27 cellular contexts compared by ENCODE assay signal in the genomic region with DNA sequence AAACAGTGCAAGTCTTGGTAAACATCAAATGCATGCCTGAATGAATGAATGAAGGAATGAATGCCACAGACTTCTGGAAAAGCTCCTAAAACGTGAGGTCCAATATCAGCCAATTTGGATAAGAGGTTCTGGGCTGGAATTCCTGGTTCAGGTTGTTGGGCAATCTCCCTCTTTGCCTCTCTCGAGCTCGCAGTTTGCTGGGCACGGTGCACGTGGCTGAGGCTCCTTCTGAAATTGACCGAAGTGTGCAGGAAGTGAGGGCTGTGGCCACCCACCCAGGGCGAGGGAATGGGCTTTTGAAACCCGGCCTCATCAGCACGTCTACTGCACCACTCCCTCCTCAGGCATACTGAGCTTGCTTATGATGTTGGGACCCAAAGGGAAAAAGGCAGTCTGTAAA.
DNase-seq lines count a peak whose midpoint lies in the region; FAIRE-seq and TF ChIP-seq lines count a peak whose summit lies in the region.
"Had no signal": no experiment of that assay in that cellular context is flagged by ENCODE, and none has a peak within 500 bp of the region (broad histone marks: within the 10 kb centered on the region; RNA-seq: fewer than 3 reads in every experiment).

No MANE protein-coding gene starts in this region.

- no peak overlapping the region for H3K9ac ChIP-seq in neuronal stem cell (ENCODE audit: low read depth, low read length, poor library complexity)

- H3K18ac ChIP-seq in neuronal stem cell (ENCODE audit: low read length), result no peak overlapping the region

- no peak overlapping the region for H3K23ac ChIP-seq in neuronal stem cell (ENCODE audit: low read depth, low read length, poor library complexity)

- no peak overlapping the region for H2AFZ ChIP-seq in neuronal stem cell (ENCODE audit: low read length)

- H2AK5ac ChIP-seq in neuronal stem cell (ENCODE audit: low read depth, low read length), result no peak overlapping the region

- H3K14ac ChIP-seq in neuronal stem cell (ENCODE audit: low read length), result no peak overlapping the region

- H3K27ac ChIP-seq in spleen (no peak overlapping the region), neuronal stem cell (replicated peaks; ENCODE audit: low read length) (no peak overlapping the region)
- H3K27ac ChIP-seq: 22Rv1, adrenal gland, C4-2B, heart right ventricle, ovary, SJSA1, tibial nerve had no signal

- H3K36me3 ChIP-seq in spleen (no peaks in the 10 kb centered on the region), neuronal stem cell (replicated peaks in 1 of 2; ENCODE audit: control insufficient read depth in 2 of 2, insufficient read depth in 2 of 2, low read length in 2 of 2) (no peaks in the 10 kb centered on the region)
- H3K36me3 ChIP-seq: adrenal gland, heart right ventricle, ovary, SJSA1, tibial nerve had no signal

- H3K4me3 ChIP-seq in NB4 (ENCODE audit: low read depth, low read length) (no peak overlapping the region), spleen (no peak overlapping the region), neuronal stem cell (ENCODE audit: low read length in 2 of 2) (no peak overlapping the region)
- H3K4me3 ChIP-seq: adrenal gland, ovary, SJSA1 had no signal

- no peak overlapping the region for H4K91ac ChIP-seq in neuronal stem cell (ENCODE audit: low read depth, low read length, poor library complexity)

- H3K4me1 ChIP-seq in spleen (peaks cover 0 to 18% (median 8%) of the 10 kb centered on the region in 6 donors), neuronal stem cell (ENCODE audit: control insufficient read depth in 2 of 2, insufficient read depth in 1 of 2, low read depth in 1 of 2, low read length in 2 of 2) (peaks cover 0 to 3% of the 10 kb centered on the region in 2 donors)
- H3K4me1 ChIP-seq: SJSA1 had no signal

- H4K8ac ChIP-seq in neuronal stem cell (ENCODE audit: low read depth, low read length), result no peak overlapping the region

- TF ChIP-seq POLR2A in NB4 (IDR thresholded peaks at IDR 0.05; ENCODE audit: extremely low read depth, insufficient read length) (no peak), spleen (IDR thresholded peaks at IDR 0.05) (no peak), H54 (IDR thresholded peaks at IDR 0.05; ENCODE audit: low read depth, low read length) (no peak)

- H3K79me1 ChIP-seq in neuronal stem cell (ENCODE audit: low read depth, low read length), result no peaks in the 10 kb centered on the region

- H2BK5ac ChIP-seq in neuronal stem cell (ENCODE audit: low read length), result no peak overlapping the region

- H2BK120ac ChIP-seq in neuronal stem cell (ENCODE audit: low read depth, low read length), result no peak overlapping the region

- H3K4ac ChIP-seq in neuronal stem cell (ENCODE audit: low read length), result no peak overlapping the region

- whole genome bisulfite sequencing in spleen, 5 donors, result 59 to 75% (median 63%) methylated on average over 9 of the region's 9 CpGs
- no CpG with 5 or more reads among the region's 9 CpGs for WGBS in neuronal stem cell (ENCODE audit: extremely low coverage in 2 of 2, insufficient read length in 2 of 2, insufficient replicate concordance in 1 of 2), 2 donors

- H3K9me3 ChIP-seq in spleen (no peaks in the 10 kb centered on the region), neuronal stem cell (replicated peaks in 1 of 2; ENCODE audit: control insufficient read depth in 2 of 2, insufficient read depth in 1 of 2, low read depth in 1 of 2, low read length in 2 of 2) (peaks cover 0 to 2% of the 10 kb centered on the region in 2 donors)
- H3K9me3 ChIP-seq: adrenal gland, heart right ventricle, ovary, SJSA1, tibial nerve had no signal

- no peak for FAIRE-seq in H54 (lab: Jason Lieb, UNC)
- FAIRE-seq: frontal cortex had no signal

- H2BK15ac ChIP-seq in neuronal stem cell (ENCODE audit: low read length), result no peak overlapping the region

- TF ChIP-seq CTCF in NB4 (IDR thresholded peaks at IDR 0.05; ENCODE audit: low read depth, low read length) (no peak), spleen (IDR thresholded peaks at IDR 0.05 in 8 of 11, conservative IDR thresholded peaks at IDR 0.05 in 3 of 11) (no peak)

- intact Hi-C loops in spleen (cut with DNase I; ENCODE audit: low total_unique reads), result no loop called here

- no peak overlapping the region for H3K4me2 ChIP-seq in neuronal stem cell (ENCODE audit: insufficient read depth, low read length, poor library complexity, severe bottlenecking)

- peak; percentile 37 for DNase-seq in activated effector memory CD4-positive, alpha-beta T cell treated with anti-CD3 and anti-CD28 coated beads, Interleukin-2, amount 50 U/mL, for 16 hours
- no peak for DNase-seq in activated effector memory CD4-positive, alpha-beta T cell treated with Interleukin-2 at 50 U/mL for 16 hours
- peak; percentile 31 for DNase-seq in NB4 (ENCODE audit: low read depth)
- peak; percentile 20 for DNase-seq in islet precursor cell
- DNase-seq in spleen, result peak; percentile 47
- no peak for DNase-seq in H54 (ENCODE audit: insufficient read length, low spot score)
- DNase-seq in neuronal stem cell (ENCODE audit: low spot score), result no peak
- no peak for DNase-seq in GF-D8 (lab: John Stamatoyannopoulos, UW)
- DNase-seq: activated CD4-positive, alpha-beta T cell treated with anti-CD3 and anti-CD28 coated beads, Interleukin-2, amount 50 U/mL, for 1 hour; activated CD4-positive, CD25-positive, alpha-beta regulatory T cell; activated gamma-delta T cell; heart right ventricle; mammary epithelial cell; NCI-H1048; NCI-H1694 treated with DMSO at 0.1 percent for 48 hours; NCI-H446; NCI-H774; retina; stimulated activated CD8-positive, alpha-beta memory T cell treated with anti-CD3 and anti-CD28 coated beads, Interleukin-4, amount 100 ng/mL, for 48 hours; stimulated activated naive CD8-positive, alpha-beta T cell treated with anti-CD3 and anti-CD28 coated beads, Interleukin-15, amount 100 ng/mL, for 72 hours had no signal

- peaks cover 0 to 9% (median 0%) of the 10 kb centered on the region in 7 donors for H3K27me3 ChIP-seq in spleen (replicated peaks in 1 of 7)
- H3K27me3 ChIP-seq in neuronal stem cell (ENCODE audit: control insufficient read depth in 3 of 3, insufficient read depth in 3 of 3, low read depth in 1 of 3, low read length in 3 of 3), result no peaks in the 10 kb centered on the region
- H3K27me3 ChIP-seq: adrenal gland, ovary, SJSA1, tibial nerve had no signal

- no peak overlapping the region for H2BK12ac ChIP-seq in neuronal stem cell (ENCODE audit: low read length)

Comparison
In these comparisons a context has a peak if more than half of its experiments do, and no peak if none do; other contexts are left out.
1. DNase-seq: peak in activated effector memory CD4-positive, alpha-beta T cell treated with anti-CD3 and anti-CD28 coated beads, Interleukin-2, amount 50 U/mL, for 16 hours (single experiment), NB4 (single experiment), islet precursor cell (single experiment) and spleen (single experiment); none in activated effector memory CD4-positive, alpha-beta T cell treated with Interleukin-2 at 50 U/mL for 16 hours (single experiment), H54 (single experiment), neuronal stem cell (single experiment) and GF-D8 (single experiment).